In genomic region chr7:24494832-24495231, GRCh38 we compare ENCODE assay signal across 16 cellular contexts.
DNase-seq lines count a peak whose midpoint lies in the region; ATAC-seq and TF ChIP-seq lines count a peak whose summit lies in the region.
"Had no signal": no experiment of that assay in that cellular context is flagged by ENCODE, and none has a peak within 500 bp of the region (broad histone marks: within the 10 kb centered on the region; RNA-seq: fewer than 3 reads in every experiment).

No MANE protein-coding gene starts in this region.

- H2BK120ac ChIP-seq in trophoblast cell (ENCODE audit: insufficient read depth, low read length, poor library complexity) = no peak overlapping the region

- intact Hi-C loops in HCT116 (cut with micrococcal nuclease) = no loop called here
- intact Hi-C loops in CD14-positive monocyte (cut with micrococcal nuclease) = no loop called here
- intact Hi-C loops in left ventricle myocardium superior (cut with micrococcal nuclease) = no loop called here

- ATAC-seq in HCT116 (peak; percentile 72), left ventricle myocardium superior (no peak)
- ATAC-seq: GM12878 had no signal

- no peaks in the 10 kb centered on the region for H3F3A ChIP-seq in neural progenitor cell (ENCODE audit: low read depth)

- H3K27ac ChIP-seq in HCT116 (ENCODE audit: low read depth, low read length) (no peak overlapping the region), endodermal cell (ENCODE audit: low read depth, low read length) (no peak overlapping the region), trophoblast cell (ENCODE audit: low read depth, low read length) (no peak overlapping the region), neural progenitor cell (no peak overlapping the region)
- H3K27ac ChIP-seq: BLaER1, GM23248, KMS-11 had no signal

- H3K9me3 Mint-ChIP-seq in endodermal cell (peaks cover 11% of the 10 kb centered on the region), neural progenitor cell (peaks cover 6% of the 10 kb centered on the region), CD14-positive monocyte (peaks cover 0 to 9% (median 5%) of the 10 kb centered on the region in 7 donors)
- H3K9me3 Mint-ChIP-seq: IgD-negative memory B cell had no signal

- no peak overlapping the region for H2AFZ ChIP-seq in HCT116 (ENCODE audit: low read depth, low read length, poor library complexity, severe bottlenecking)
- no peak overlapping the region for H2AFZ ChIP-seq in trophoblast cell (ENCODE audit: insufficient read depth, low read length, poor library complexity)
- H2AFZ ChIP-seq in neural progenitor cell (replicated peaks) = no peak overlapping the region
- H2AFZ ChIP-seq: GM23248 had no signal

- no peak overlapping the region for H3K18ac ChIP-seq in trophoblast cell (ENCODE audit: low read length)

- peak overlapping the region; percentile 43 for H2BK12ac ChIP-seq in trophoblast cell (ENCODE audit: low read length)

- RAD21 ChIA-PET in HCT116 (lab: Charles Lee; ENCODE audit: low non-redundant PET in 1 of 2, low total read pairs in 2 of 2, uncharacterized antibody in 2 of 2, unreplicated experiment in 2 of 2) = no interaction called here

- H3K27me3 ChIP-seq in HCT116 (ENCODE audit: insufficient read depth, low read length) (peaks cover 23% of the 10 kb centered on the region; the same call in 1 of the 2 replicates), endodermal cell (ENCODE audit: control insufficient read depth, insufficient read depth, low read length, poor library complexity, severe bottlenecking) (no peaks in the 10 kb centered on the region), trophoblast cell (ENCODE audit: insufficient read depth, low read length) (no peaks in the 10 kb centered on the region), neural progenitor cell (no peaks in the 10 kb centered on the region)
- H3K27me3 ChIP-seq: BLaER1 had no signal

- no peak overlapping the region for H2BK5ac ChIP-seq in trophoblast cell (ENCODE audit: low read depth, low read length, poor library complexity)

- POLR2A ChIA-PET in HCT116 (lab: Charles Lee) = no interaction called here

- H3K27ac Mint-ChIP-seq in endodermal cell (no peak overlapping the region), neural progenitor cell (no peak overlapping the region), CD14-positive monocyte (no peak overlapping the region)
- H3K27ac Mint-ChIP-seq: CD4-positive, CD25-positive, alpha-beta regulatory T cell; IgD-negative memory B cell had no signal

- H3K36me3 ChIP-seq in HCT116 (ENCODE audit: control insufficient read depth in 1 of 2, insufficient read depth in 2 of 2, low read length in 2 of 2) (no peaks in the 10 kb centered on the region), endodermal cell (ENCODE audit: control insufficient read depth, insufficient read depth, low read length) (no peaks in the 10 kb centered on the region), trophoblast cell (ENCODE audit: control insufficient read depth in 1 of 2, insufficient read depth in 2 of 2, low read length in 2 of 2) (no peaks in the 10 kb centered on the region), neural progenitor cell (no peaks in the 10 kb centered on the region)
- H3K36me3 ChIP-seq: BLaER1 had no signal

- H3K79me2 ChIP-seq in HCT116 (ENCODE audit: insufficient read depth, low read length) (no peaks in the 10 kb centered on the region), trophoblast cell (ENCODE audit: control insufficient read depth, insufficient read depth, low read length, poor library complexity) (no peaks in the 10 kb centered on the region), neural progenitor cell (ENCODE audit: low read depth) (no peaks in the 10 kb centered on the region)

- no peaks in the 10 kb centered on the region; the same call in 1 of the 2 replicates for H4K20me1 ChIP-seq in HCT116 (ENCODE audit: insufficient read depth)
- H4K20me1 ChIP-seq in neural progenitor cell (ENCODE audit: low read depth) = no peaks in the 10 kb centered on the region
- H4K20me1 ChIP-seq: BLaER1 had no signal

- no peak overlapping the region for H3K14ac ChIP-seq in trophoblast cell (ENCODE audit: low read length)

- CTCF ChIA-PET in HCT116 (lab: Charles Lee) = no interaction called here

- no peak overlapping the region for H3K4ac ChIP-seq in trophoblast cell (ENCODE audit: low read depth, low read length)

- TF ChIP-seq CTCF in GM12872 (IDR thresholded peaks at IDR 0.05; ENCODE audit: insufficient read depth, low read depth, low read length) (peak; percentile 17; the same call in 1 of the 3 replicates), HCT116 (IDR thresholded peaks at IDR 0.05 in 2 of 3, conservative IDR thresholded peaks at IDR 0.05 in 1 of 3; ENCODE audit: borderline replicate concordance in 1 of 3, insufficient read depth in 1 of 3, low read depth in 2 of 3, low read length in 2 of 3) (peak in 2 of 3 experiments; percentile 6 to 22; a peak in 1 of 6 replicates), endodermal cell (conservative IDR thresholded peaks at IDR 0.05) (peak; percentile 23), neural progenitor cell (IDR thresholded peaks at IDR 0.05) (no peak), CD14-positive monocyte (IDR thresholded peaks at IDR 0.05) (no peak)

- peak overlapping the region; percentile 42 for H4K91ac ChIP-seq in trophoblast cell (ENCODE audit: low read depth, low read length)

- H3K27me3 Mint-ChIP-seq in endodermal cell (ENCODE audit: insufficient read depth) = peaks cover 5% of the 10 kb centered on the region
- H3K27me3 Mint-ChIP-seq in neural progenitor cell (ENCODE audit: insufficient read depth, low read depth) = peaks cover 2% of the 10 kb centered on the region
- H3K27me3 Mint-ChIP-seq in CD14-positive monocyte (ENCODE audit: low read depth in 3 of 3) = peaks cover 0 to 2% (median 0%) of the 10 kb centered on the region in 3 donors

- no peak for TF ChIP-seq RAD21 in HCT116 (IDR thresholded peaks at IDR 0.05; ENCODE audit: low read depth)

- H3K9ac ChIP-seq in HCT116 (ENCODE audit: low read length) (no peak overlapping the region), endodermal cell (ENCODE audit: extremely low read depth, low read length, poor library complexity, severe bottlenecking) (no peak overlapping the region), trophoblast cell (ENCODE audit: low read length) (no peak overlapping the region), neural progenitor cell (no peak overlapping the region)
- H3K9ac ChIP-seq: BLaER1, GM23248, KMS-11 had no signal

- no peaks in the 10 kb centered on the region for H3K36me3 Mint-ChIP-seq in endodermal cell (ENCODE audit: low read depth)
- no peaks in the 10 kb centered on the region for H3K36me3 Mint-ChIP-seq in neural progenitor cell
- H3K36me3 Mint-ChIP-seq in CD14-positive monocyte = no peaks in the 10 kb centered on the region
- H3K36me3 Mint-ChIP-seq: CD4-positive, CD25-positive, alpha-beta regulatory T cell; IgD-negative memory B cell had no signal

- 95% methylated on average over 4 of the region's 4 CpGs; no CpG with 5 or more reads in 1 of the 2 experiments for WGBS in endodermal cell (ENCODE audit: insufficient coverage in 1 of 2, insufficient read length in 1 of 2), 2 experiments
- no CpG with 5 or more reads among the region's 4 CpGs for WGBS in trophoblast cell (ENCODE audit: extremely low coverage, insufficient coverage, insufficient read length)

- H3K9me2 ChIP-seq in HCT116 (ENCODE audit: insufficient read depth) = no peaks in the 10 kb centered on the region

- no peak for TF ChIP-seq POLR2A in HCT116 (IDR thresholded peaks at IDR 0.05; ENCODE audit: borderline replicate concordance, extremely low read depth, insufficient read depth, insufficient read length)

- H3K79me1 ChIP-seq in trophoblast cell (ENCODE audit: low read length) = no peaks in the 10 kb centered on the region

- H3K4me2 ChIP-seq in HCT116 (ENCODE audit: low read length) (no peak overlapping the region), trophoblast cell (ENCODE audit: low read length) (no peak overlapping the region), neural progenitor cell (no peak overlapping the region)
- H3K4me2 ChIP-seq: BLaER1, KMS-11 had no signal

- no peak overlapping the region for H4K12ac ChIP-seq in trophoblast cell (ENCODE audit: low read depth, low read length)

- H3K4me3 Mint-ChIP-seq in endodermal cell (no peak overlapping the region), neural progenitor cell (no peak overlapping the region), CD14-positive monocyte (no peak overlapping the region)
- H3K4me3 Mint-ChIP-seq: CD4-positive, CD25-positive, alpha-beta regulatory T cell; IgD-negative memory B cell had no signal

- H3K4me3 ChIP-seq in HCT116 (replicated peaks in 1 of 2; ENCODE audit: low read depth in 1 of 2, low read length in 2 of 2) = no peak overlapping the region
- H3K4me3 ChIP-seq in endodermal cell (ENCODE audit: low read length) = no peak overlapping the region
- H3K4me3 ChIP-seq in trophoblast cell (ENCODE audit: low read depth, low read length) = no peak overlapping the region
- no peak overlapping the region for H3K4me3 ChIP-seq in neural progenitor cell
- H3K4me3 ChIP-seq: BLaER1, GM12878, GM23248 had no signal

- H3K23ac ChIP-seq in trophoblast cell (ENCODE audit: low read length) = no peak overlapping the region

- H3K4me1 Mint-ChIP-seq in endodermal cell (peaks cover 6% of the 10 kb centered on the region), neural progenitor cell (peaks cover 10% of the 10 kb centered on the region), CD14-positive monocyte (no peaks in the 10 kb centered on the region)
- H3K4me1 Mint-ChIP-seq: CD4-positive, CD25-positive, alpha-beta regulatory T cell had no signal

- no peak overlapping the region for H4K8ac ChIP-seq in trophoblast cell (ENCODE audit: low read depth, low read length)

- no peak overlapping the region for H2AK5ac ChIP-seq in trophoblast cell (ENCODE audit: low read length)

- DNase-seq in HCT116 (ENCODE audit: low read depth, low spot score) = no peak
- no peak for DNase-seq in endodermal cell
- no peak for DNase-seq in trophoblast cell
- DNase-seq in neural progenitor cell (ENCODE audit: low spot score) = no peak
- DNase-seq in CD14-positive monocyte (ENCODE audit: low spot score) = no peak
- DNase-seq in left ventricle myocardium superior = no peak
- no peak for DNase-seq in DMS153 (lab: John Stamatoyannopoulos, UW)
- DNase-seq: CD4-positive, CD25-positive, alpha-beta regulatory T cell; DMS79; GM23248; H7 had no signal

- H3K9me3 ChIP-seq in HCT116 (ENCODE audit: control insufficient read depth in 1 of 2, insufficient read depth in 1 of 2, low read depth in 1 of 2, low read length in 2 of 2) (no peaks in the 10 kb centered on the region), endodermal cell (ENCODE audit: control insufficient read depth, low read length) (peaks cover 11% of the 10 kb centered on the region), trophoblast cell (ENCODE audit: insufficient read depth, low read depth, low read length) (peaks cover 8% of the 10 kb centered on the region), neural progenitor cell (ENCODE audit: low read depth) (no peaks in the 10 kb centered on the region)

- no peaks in the 10 kb centered on the region for H3K4me1 ChIP-seq in HCT116 (ENCODE audit: control insufficient read depth in 1 of 2, insufficient read depth in 2 of 2, low read length in 2 of 2)
- no peaks in the 10 kb centered on the region for H3K4me1 ChIP-seq in endodermal cell (ENCODE audit: control insufficient read depth, insufficient read depth, low read length)
- H3K4me1 ChIP-seq in trophoblast cell (ENCODE audit: control insufficient read depth in 1 of 2, insufficient read depth in 2 of 2, low read length in 2 of 2) = peaks cover 4 to 12% of the 10 kb centered on the region in 2 experiments
- H3K4me1 ChIP-seq in neural progenitor cell = no peaks in the 10 kb centered on the region
- H3K4me1 ChIP-seq: BLaER1 had no signal

- no TSS peak for BruUV-seq in HCT116 (replicated peaks; lab: Mats Ljungman, UMichigan)

Comparison
In these comparisons a context has a peak if more than half of its experiments do, and no peak if none do; other contexts are left out.
1. CTCF ChIP-seq: peak in GM12872 (single experiment), HCT116 (2 of 3) and endodermal cell (single experiment); none in neural progenitor cell (single experiment) and CD14-positive monocyte (single experiment).